ENCODE assay signal across 1 cellular context in the genomic region with DNA sequence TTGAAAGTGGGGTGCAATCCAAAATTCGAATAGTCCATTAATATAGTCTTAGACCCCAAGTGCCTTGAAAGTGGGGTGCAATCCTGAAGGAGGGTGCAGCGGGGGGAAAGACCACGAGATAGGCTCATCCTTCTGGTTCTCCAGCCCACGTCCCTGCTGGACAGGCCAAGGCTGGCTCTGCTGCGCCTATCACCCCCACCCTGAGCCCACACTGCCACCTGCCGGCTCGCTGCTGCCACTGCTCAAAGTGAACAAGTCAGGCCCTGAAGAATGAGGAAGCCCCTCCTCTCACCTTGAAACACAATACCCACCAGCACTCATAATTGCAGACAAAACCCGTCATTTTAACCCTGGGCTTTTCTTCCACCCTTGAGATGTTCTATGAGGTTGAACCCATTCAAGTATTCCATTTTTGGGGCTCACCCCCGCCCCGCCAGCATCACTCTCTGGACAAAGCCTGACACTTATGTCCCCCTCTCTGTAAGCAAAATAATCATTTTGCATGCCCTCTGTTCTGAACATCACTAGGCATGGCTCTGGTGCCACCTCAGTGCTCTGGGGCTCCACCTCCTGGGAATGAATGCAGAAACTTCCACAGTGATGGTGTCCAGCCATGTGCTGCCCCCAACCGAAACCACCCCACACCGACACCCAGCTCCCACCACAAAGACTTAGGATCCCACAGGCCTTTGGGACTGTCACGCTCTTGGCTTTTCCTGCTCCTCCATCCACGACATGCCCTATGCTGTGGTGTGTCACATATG.
TF ChIP-seq lines count a peak whose summit lies in the region.

No MANE protein-coding gene starts in this region.

TF ChIP-seq in HCT116, 20 proteins besides CTCF, POLR2A, EP300 and RAD21 (continued from another document):
- TF ChIP-seq, protein P1, sequence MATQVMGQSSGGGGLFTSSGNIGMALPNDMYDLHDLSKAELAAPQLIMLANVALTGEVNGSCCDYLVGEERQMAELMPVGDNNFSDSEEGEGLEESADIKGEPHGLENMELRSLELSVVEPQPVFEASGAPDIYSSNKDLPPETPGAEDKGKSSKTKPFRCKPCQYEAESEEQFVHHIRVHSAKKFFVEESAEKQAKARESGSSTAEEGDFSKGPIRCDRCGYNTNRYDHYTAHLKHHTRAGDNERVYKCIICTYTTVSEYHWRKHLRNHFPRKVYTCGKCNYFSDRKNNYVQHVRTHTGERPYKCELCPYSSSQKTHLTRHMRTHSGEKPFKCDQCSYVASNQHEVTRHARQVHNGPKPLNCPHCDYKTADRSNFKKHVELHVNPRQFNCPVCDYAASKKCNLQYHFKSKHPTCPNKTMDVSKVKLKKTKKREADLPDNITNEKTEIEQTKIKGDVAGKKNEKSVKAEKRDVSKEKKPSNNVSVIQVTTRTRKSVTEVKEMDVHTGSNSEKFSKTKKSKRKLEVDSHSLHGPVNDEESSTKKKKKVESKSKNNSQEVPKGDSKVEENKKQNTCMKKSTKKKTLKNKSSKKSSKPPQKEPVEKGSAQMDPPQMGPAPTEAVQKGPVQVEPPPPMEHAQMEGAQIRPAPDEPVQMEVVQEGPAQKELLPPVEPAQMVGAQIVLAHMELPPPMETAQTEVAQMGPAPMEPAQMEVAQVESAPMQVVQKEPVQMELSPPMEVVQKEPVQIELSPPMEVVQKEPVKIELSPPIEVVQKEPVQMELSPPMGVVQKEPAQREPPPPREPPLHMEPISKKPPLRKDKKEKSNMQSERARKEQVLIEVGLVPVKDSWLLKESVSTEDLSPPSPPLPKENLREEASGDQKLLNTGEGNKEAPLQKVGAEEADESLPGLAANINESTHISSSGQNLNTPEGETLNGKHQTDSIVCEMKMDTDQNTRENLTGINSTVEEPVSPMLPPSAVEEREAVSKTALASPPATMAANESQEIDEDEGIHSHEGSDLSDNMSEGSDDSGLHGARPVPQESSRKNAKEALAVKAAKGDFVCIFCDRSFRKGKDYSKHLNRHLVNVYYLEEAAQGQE (IDR thresholded peaks at IDR 0.05; ENCODE audit: low read depth), result no peak
- TF ChIP-seq ELF1 (IDR thresholded peaks at IDR 0.05; ENCODE audit: borderline replicate concordance, low read depth), result no peak
- TF ChIP-seq, protein P2, sequence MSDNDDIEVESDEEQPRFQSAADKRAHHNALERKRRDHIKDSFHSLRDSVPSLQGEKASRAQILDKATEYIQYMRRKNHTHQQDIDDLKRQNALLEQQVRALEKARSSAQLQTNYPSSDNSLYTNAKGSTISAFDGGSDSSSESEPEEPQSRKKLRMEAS (IDR thresholded peaks at IDR 0.05), result no peak
- TF ChIP-seq CBX3 (IDR thresholded peaks at IDR 0.05; ENCODE audit: low read depth), result no peak
- no peak for TF ChIP-seq SP1 (IDR thresholded peaks at IDR 0.05; ENCODE audit: low read depth)
